17 cellular contexts compared by ENCODE assay signal in genomic region chr9:128399851-128400250, GRCh38. TPM values are rescaled to one million over a fixed set of nuclear protein-coding genes. Genes with fewer than 3 reads are reported as not detected.
DNase-seq lines count a peak whose midpoint lies in the region; ATAC-seq, FAIRE-seq and TF ChIP-seq lines count a peak whose summit lies in the region.
"Had no signal": no experiment of that assay in that cellular context is flagged by ENCODE, and none has a peak within 500 bp of the region (broad histone marks: within the 10 kb centered on the region; RNA-seq: fewer than 3 reads in every experiment).

No MANE protein-coding gene starts in this region.

- no peak overlapping the region for H3K23ac ChIP-seq in H1 (ENCODE audit: insufficient read length)

- peaks cover 2% of the 10 kb centered on the region; the same call in 1 of the 2 replicates for H3K23me2 ChIP-seq in H1 (ENCODE audit: low read depth, low read length)

- H3K27me3 Mint-ChIP-seq in activated CD8-positive, alpha-beta T cell treated with anti-CD3 and anti-CD28 coated beads for 36 hours, result peaks cover 12% of the 10 kb centered on the region

- H2BK20ac ChIP-seq in H1 (ENCODE audit: low read length), result no peak overlapping the region

- no peak for DNase-seq in RWPE2 (ENCODE audit: low spot score)
- DNase-seq in H1 (ENCODE audit: low read depth in 1 of 2, low spot score in 2 of 2), result no peak
- DNase-seq in osteoblast (ENCODE audit: insufficient read length, low spot score, missing footprints), result peak; percentile 76
- no peak for DNase-seq in T-helper 9 cell
- no peak for DNase-seq in activated CD8-positive, alpha-beta T cell treated with anti-CD3 and anti-CD28 coated beads for 36 hours
- DNase-seq in heart right ventricle, result no peak
- DNase-seq in heart left ventricle, result no peak
- DNase-seq: 8988T; CD4-positive, alpha-beta memory T cell; DMS153; DMS79 treated with DMSO at 0.1 percent for 48 hours; GM23248; HCEC 1CT had no signal

- POLR2A ChIA-PET in H1 (lab: Charles Lee; ENCODE audit: partially characterized antibody), result interaction anchor here (1.7 kb wide), 1 partner anchor 10 kb away, joined by 5 read pairs; no protein-coding TSS in a partner anchor
- POLR2A ChIA-PET in activated CD8-positive, alpha-beta T cell treated with anti-CD3 and anti-CD28 coated beads for 36 hours (lab: Charles Lee), result no interaction called here

- H4K91ac ChIP-seq in H1 (replicated peaks; ENCODE audit: insufficient read length, low read length), result no peak overlapping the region

- WGBS in H1 (ENCODE audit: extremely low coverage in 1 of 2, insufficient coverage in 1 of 2, insufficient read length in 1 of 2, insufficient replicate concordance in 2 of 2, low coverage in 1 of 2, low lambda C conversion rate in 2 of 2, missing lambda C conversion rate in 1 of 2), 2 experiments, result 75% methylated on average over 3 of the region's 3 CpGs; no CpG with 5 or more reads in 1 of the 2 experiments
- WGBS in heart right ventricle, 2 donors, result 64 to 75% methylated on average over 3 of the region's 3 CpGs
- 73 to 82% (median 75%) methylated on average over 3 of the region's 3 CpGs for WGBS in heart left ventricle, 4 donors

- no peak for TF ChIP-seq EP300 in H1 (IDR thresholded peaks at IDR 0.05; ENCODE audit: borderline replicate concordance in 1 of 2, low read depth in 2 of 2, low read length in 2 of 2)

- ATAC-seq in RWPE2 (ENCODE audit: low read depth), result peak; percentile 12; the same call in 1 of the 3 replicates
- ATAC-seq in activated CD8-positive, alpha-beta T cell treated with anti-CD3 and anti-CD28 coated beads for 36 hours, result no peak
- no peak for ATAC-seq in heart right ventricle
- ATAC-seq in heart left ventricle, result no peak

- no peak overlapping the region for H3K18ac ChIP-seq in H1 (ENCODE audit: extremely low read depth, low read length)

- no peaks in the 10 kb centered on the region for H3K79me1 ChIP-seq in H1 (ENCODE audit: low read depth, low read length)

- H3K4me2 ChIP-seq in H1 (ENCODE audit: insufficient read depth in 1 of 2, low read depth in 2 of 2, low read length in 2 of 2) (no peak overlapping the region), osteoblast (ENCODE audit: insufficient read depth, low read length) (no peak overlapping the region)
- H3K4me2 ChIP-seq: BLaER1 had no signal

- no peaks in the 10 kb centered on the region for H3K4me1 ChIP-seq in RWPE2 (ENCODE audit: insufficient read depth, poor library complexity, severe bottlenecking)
- peaks cover 0 to 5% (median 3%) of the 10 kb centered on the region in 4 experiments; a peak in 5 of 7 replicates for H3K4me1 ChIP-seq in H1 (replicated peaks in 1 of 4; ENCODE audit: control insufficient read depth in 3 of 4, insufficient read depth in 4 of 4, low read length in 3 of 4)
- H3K4me1 ChIP-seq in osteoblast (ENCODE audit: insufficient read depth, low read length), result no peaks in the 10 kb centered on the region
- H3K4me1 ChIP-seq in heart right ventricle, result peaks cover 0 to 17% (median 12%) of the 10 kb centered on the region in 9 donors
- peaks cover 0 to 13% (median 8%) of the 10 kb centered on the region in 12 donors for H3K4me1 ChIP-seq in heart left ventricle

- peaks cover 16% of the 10 kb centered on the region for H3K27me3 ChIP-seq in RWPE2 (ENCODE audit: insufficient read depth, poor library complexity, severe bottlenecking)
- H3K27me3 ChIP-seq in H1 (replicated peaks in 1 of 4; ENCODE audit: control insufficient read depth in 3 of 4, extremely low read depth in 1 of 4, insufficient read depth in 3 of 4, low read length in 3 of 4), result peaks cover 81 to 98% (median 92%) of the 10 kb centered on the region in 4 experiments
- peaks cover 27% of the 10 kb centered on the region for H3K27me3 ChIP-seq in osteoblast (ENCODE audit: insufficient read depth, low read length)
- H3K27me3 ChIP-seq in heart right ventricle, result peaks cover 0 to 54% (median 6%) of the 10 kb centered on the region in 7 donors
- peaks cover 0 to 43% (median 0%) of the 10 kb centered on the region in 9 donors for H3K27me3 ChIP-seq in heart left ventricle

- H3K27ac ChIP-seq in RWPE2 (ENCODE audit: poor library complexity, severe bottlenecking), result no peak overlapping the region
- H3K27ac ChIP-seq in H1 (ENCODE audit: low read depth, low read length), result no peak overlapping the region
- no peak overlapping the region for H3K27ac ChIP-seq in osteoblast (ENCODE audit: low read depth, low read length)
- no peak overlapping the region for H3K27ac ChIP-seq in heart right ventricle
- no peak overlapping the region for H3K27ac ChIP-seq in heart left ventricle
- H3K27ac ChIP-seq: BLaER1, GM23248 had no signal

- no peaks in the 10 kb centered on the region for H3K36me3 Mint-ChIP-seq in activated CD8-positive, alpha-beta T cell treated with anti-CD3 and anti-CD28 coated beads for 36 hours (ENCODE audit: low read depth)
- H3K36me3 Mint-ChIP-seq: CD14-positive monocyte; CD4-positive, alpha-beta memory T cell had no signal

- CTCF ChIA-PET in H1 (lab: Charles Lee; ENCODE audit: partially characterized antibody), result interaction anchor here (1.0 to 21.9 kb wide), 4 partner anchors 8 to 35 kb away, joined by 3 to 323 read pairs (median 5); partner anchors contain the start of gene URM1
- CTCF ChIA-PET in activated CD8-positive, alpha-beta T cell treated with anti-CD3 and anti-CD28 coated beads for 36 hours (lab: Charles Lee), result interaction anchor here (1.2 kb wide), 1 partner anchor 20 kb away, joined by 3 read pairs; no protein-coding TSS in a partner anchor

- peaks cover 6 to 18% of the 10 kb centered on the region in 2 experiments for H4K20me1 ChIP-seq in H1 (replicated peaks in 1 of 2; ENCODE audit: control insufficient read depth in 1 of 2, insufficient read depth in 2 of 2, low read length in 2 of 2)
- H4K20me1 ChIP-seq in osteoblast (ENCODE audit: insufficient read depth, low read length), result no peaks in the 10 kb centered on the region
- H4K20me1 ChIP-seq: BLaER1 had no signal

- no peak overlapping the region for H3K4ac ChIP-seq in H1 (replicated peaks; ENCODE audit: insufficient read length, low read depth, low read length)

- no peak overlapping the region for H2BK120ac ChIP-seq in H1 (replicated peaks; ENCODE audit: low read depth, low read length)

- TF ChIP-seq CTCF in RWPE2 (IDR thresholded peaks at IDR 0.05; ENCODE audit: poor library complexity, severe bottlenecking) (no peak), H1 (IDR thresholded peaks at IDR 0.05; ENCODE audit: control extremely low read depth in 1 of 3, insufficient read depth in 1 of 3, low read depth in 1 of 3, low read length in 3 of 3) (no peak), osteoblast (IDR thresholded peaks at IDR 0.05; ENCODE audit: extremely low read depth, low read depth, low read length) (no peak), heart right ventricle (IDR thresholded peaks at IDR 0.05) (no peak), heart left ventricle (IDR thresholded peaks at IDR 0.05) (no peak)
- no peak for TF ChIP-seq CTCF in activated CD8-positive, alpha-beta T cell treated with anti-CD3 and anti-CD28 coated beads for 36 hours (IDR thresholded peaks at IDR 0.05)

- H3K4me3 ChIP-seq in RWPE2 (ENCODE audit: severe bottlenecking), result no peak overlapping the region
- no peak overlapping the region for H3K4me3 ChIP-seq in H1 (ENCODE audit: extremely low read depth in 1 of 4, insufficient read depth in 2 of 4, low read depth in 3 of 4, low read length in 4 of 4)
- H3K4me3 ChIP-seq in osteoblast (ENCODE audit: insufficient read depth, low read length), result no peak overlapping the region
- no peak overlapping the region for H3K4me3 ChIP-seq in heart right ventricle
- no peak overlapping the region for H3K4me3 ChIP-seq in heart left ventricle
- H3K4me3 ChIP-seq: BLaER1, GM23248 had no signal

- H3K56ac ChIP-seq in H1 (replicated peaks; ENCODE audit: insufficient read length, low read depth, low read length), result peak overlapping the region; percentile 25

- H3K36me3 ChIP-seq in RWPE2 (ENCODE audit: low read depth) (no peaks in the 10 kb centered on the region), H1 (ENCODE audit: control insufficient read depth in 2 of 4, insufficient read depth in 4 of 4, low read length in 3 of 4) (no peaks in the 10 kb centered on the region), osteoblast (ENCODE audit: insufficient read depth, low read length) (no peaks in the 10 kb centered on the region), heart right ventricle (no peaks in the 10 kb centered on the region), heart left ventricle (no peaks in the 10 kb centered on the region)
- H3K36me3 ChIP-seq: BLaER1 had no signal

- H3K27ac Mint-ChIP-seq in activated CD8-positive, alpha-beta T cell treated with anti-CD3 and anti-CD28 coated beads for 36 hours, result no peak overlapping the region
- H3K27ac Mint-ChIP-seq: CD14-positive monocyte had no signal

- H3K4me3 Mint-ChIP-seq in activated CD8-positive, alpha-beta T cell treated with anti-CD3 and anti-CD28 coated beads for 36 hours, result no peak overlapping the region
- H3K4me3 Mint-ChIP-seq: CD14-positive monocyte; CD4-positive, alpha-beta memory T cell had no signal

- H3K14ac ChIP-seq in H1 (ENCODE audit: insufficient read length), result no peak overlapping the region

- intact Hi-C loops in activated CD8-positive, alpha-beta T cell treated with anti-CD3 and anti-CD28 coated beads for 36 hours (cut with micrococcal nuclease), result no loop called here
- intact Hi-C loops in heart right ventricle (cut with DNase I), result no loop called here
- intact Hi-C loops in heart left ventricle (cut with DNase I), result no loop called here

- no peak for TF ChIP-seq POLR2A in H1 (IDR thresholded peaks at IDR 0.05; ENCODE audit: control extremely low read depth in 1 of 2, low read depth in 2 of 2, low read length in 2 of 2)
- TF ChIP-seq POLR2A in heart left ventricle (IDR thresholded peaks at IDR 0.05), result no peak

- H2BK5ac ChIP-seq in H1 (ENCODE audit: low read depth, low read length), result no peak overlapping the region

- no peak overlapping the region for H3K9ac ChIP-seq in H1 (replicated peaks in 1 of 4; ENCODE audit: extremely low read depth in 1 of 4, low read depth in 3 of 4, low read length in 3 of 4)
- H3K9ac ChIP-seq: BLaER1, GM23248 had no signal

- H3K4me1 Mint-ChIP-seq in activated CD8-positive, alpha-beta T cell treated with anti-CD3 and anti-CD28 coated beads for 36 hours (ENCODE audit: low read depth), result peaks cover 3% of the 10 kb centered on the region

- FAIRE-seq in H1 (lab: Jason Lieb, UNC), result no peak
- FAIRE-seq: GM12891, H54 had no signal

- no peaks in the 10 kb centered on the region for H3K79me2 ChIP-seq in H1 (ENCODE audit: control insufficient read depth in 1 of 2, insufficient read depth in 2 of 2, low read length in 2 of 2)
- H3K79me2 ChIP-seq in osteoblast (ENCODE audit: insufficient read depth, low read length), result no peaks in the 10 kb centered on the region

- no peak overlapping the region for H2BK15ac ChIP-seq in H1 (ENCODE audit: low read length)

- no peak for TF ChIP-seq RAD21 in H1 (IDR thresholded peaks at IDR 0.05 in 1 of 2, conservative IDR thresholded peaks at IDR 0.05 in 1 of 2; ENCODE audit: low read depth in 2 of 2, low read length in 2 of 2)

- H2BK12ac ChIP-seq in H1 (ENCODE audit: low read depth, low read length), result no peak overlapping the region

- no peak overlapping the region for H4K8ac ChIP-seq in H1 (ENCODE audit: extremely low read depth, insufficient read depth, low read length)

- no peaks in the 10 kb centered on the region for H3K9me3 Mint-ChIP-seq in activated CD8-positive, alpha-beta T cell treated with anti-CD3 and anti-CD28 coated beads for 36 hours
- H3K9me3 Mint-ChIP-seq: CD14-positive monocyte; CD4-positive, alpha-beta memory T cell had no signal

- H2AFZ ChIP-seq in H1 (ENCODE audit: low read length) (no peak overlapping the region), osteoblast (ENCODE audit: low read length) (no peak overlapping the region)
- H2AFZ ChIP-seq: GM23248 had no signal

- no peak overlapping the region for H2AK5ac ChIP-seq in H1 (ENCODE audit: low read depth, low read length)

- H3K9me3 ChIP-seq in RWPE2 (ENCODE audit: severe bottlenecking) (no peaks in the 10 kb centered on the region), H1 (ENCODE audit: insufficient read depth in 2 of 2, low read depth in 1 of 2, low read length in 1 of 2) (no peaks in the 10 kb centered on the region), osteoblast (ENCODE audit: low read depth, low read length) (no peaks in the 10 kb centered on the region), heart right ventricle (no peaks in the 10 kb centered on the region), heart left ventricle (no peaks in the 10 kb centered on the region)
- H3K9me3 ChIP-seq: BLaER1 had no signal

- no peak overlapping the region for H4K5ac ChIP-seq in H1 (ENCODE audit: insufficient read length, low read depth, low read length)

RNA-seq across cellular contexts. Expression of gene CERCAM, which starts 20.8 kb away (rescaled TPM):
- total RNA-seq in H1 (2021; fragmentation: NEBNext Ultra II Directional; extraction: Animal tissue kit (Norgen Biotek cat#: 25700)), result 3.1 and 4.0 TPM in 2 replicates
- polyA plus RNA-seq in H1 (2011; rRNA removed) (5.2 and 7.2 TPM in 2 replicates), heart right ventricle (10 to 100 TPM; 10.6 to 11.3 TPM), heart left ventricle (10 to 100 TPM in 1 of 2 donors, 1 to 10 TPM in 1; 5.3 to 10.7 TPM)
- polyA plus RNA-seq in H1 (2011; cell fraction: cytosol; rRNA removed), result 5.2 TPM
- 7.3 TPM for polyA plus RNA-seq in H1 (2011; cell fraction: nucleus; rRNA removed)
- 2.0 to 3.8 TPM (median 3.4 TPM) in 4 replicates for polyA plus RNA-seq in H1 (2012, experiment 1 of 2)
- 3.0 TPM for polyA plus RNA-seq in H1 (2012, experiment 2 of 2)
- polyA plus RNA-seq in H1 (2013, experiment 1 of 2), result 5.4 TPM
- 5.6 TPM for polyA plus RNA-seq in H1 (2013, experiment 2 of 2)
- 2.1 and 4.0 TPM in 2 replicates for polyA minus RNA-seq in H1 (2011; rRNA and poly(A)+ RNA removed)
- polyA minus RNA-seq in H1 (2011; cell fraction: cytosol; rRNA and poly(A)+ RNA removed), result 3.6 TPM
- 3.3 TPM for polyA minus RNA-seq in H1 (2011; cell fraction: nucleus; rRNA and poly(A)+ RNA removed)
- total RNA-seq in osteoblast (186 and 195 TPM in 2 replicates), heart right ventricle (10 to 100 TPM in 5 of 10 donors, 1 to 10 TPM in 5; 3.5 to 30.4 (median 10.0) TPM), heart left ventricle (10 to 100 TPM in 7 of 9 donors, 1 to 10 TPM in 2; 5.9 to 30.0 (median 11.8) TPM)
- 1 to 10 TPM; 3.3 to 3.5 TPM for total RNA-seq in activated CD8-positive, alpha-beta T cell treated with anti-CD3 and anti-CD28 coated beads for 36 hours

RNA-seq across cellular contexts. Expression of gene URM1, which starts 28.7 kb away (rescaled TPM):
- 60.5 and 62.3 TPM in 2 replicates for total RNA-seq in H1 (2021; fragmentation: NEBNext Ultra II Directional; extraction: Animal tissue kit (Norgen Biotek cat#: 25700))
- polyA plus RNA-seq in H1 (2011; rRNA removed) (58.3 and 71.9 TPM in 2 replicates), heart right ventricle (10 to 100 TPM; 18.7 to 75.7 TPM), heart left ventricle (10 to 100 TPM; 30.2 to 85.6 TPM)
- polyA plus RNA-seq in H1 (2011; cell fraction: cytosol; rRNA removed), result 58.0 TPM
- polyA plus RNA-seq in H1 (2011; cell fraction: nucleus; rRNA removed), result 74.2 TPM
- 68.0 to 83.5 TPM (median 73.0 TPM) in 4 replicates for polyA plus RNA-seq in H1 (2012, experiment 1 of 2)
- polyA plus RNA-seq in H1 (2012, experiment 2 of 2), result 109 TPM
- polyA plus RNA-seq in H1 (2013, experiment 1 of 2), result 42.4 TPM
- polyA plus RNA-seq in H1 (2013, experiment 2 of 2), result 41.2 TPM
- polyA minus RNA-seq in H1 (2011; rRNA and poly(A)+ RNA removed), result 36.2 and 46.0 TPM in 2 replicates
- polyA minus RNA-seq in H1 (2011; cell fraction: cytosol; rRNA and poly(A)+ RNA removed), result 21.1 TPM
- 14.4 TPM for polyA minus RNA-seq in H1 (2011; cell fraction: nucleus; rRNA and poly(A)+ RNA removed)
- total RNA-seq in osteoblast (29.2 and 35.1 TPM in 2 replicates), heart right ventricle (10 to 100 TPM; 39.2 to 64.3 (median 51.2) TPM), heart left ventricle (10 to 100 TPM; 34.4 to 55.5 (median 45.4) TPM)
- total RNA-seq in activated CD8-positive, alpha-beta T cell treated with anti-CD3 and anti-CD28 coated beads for 36 hours, result 10 to 100 TPM; 56.3 to 60.2 TPM

RNA-seq across cellular contexts. Expression of gene ODF2, which starts 56.0 kb away (rescaled TPM):
- total RNA-seq in H1 (2021; fragmentation: NEBNext Ultra II Directional; extraction: Animal tissue kit (Norgen Biotek cat#: 25700)), result 17.9 and 19.9 TPM in 2 replicates
- 5.6 and 7.6 TPM in 2 replicates for polyA plus RNA-seq in H1 (2011; rRNA removed)
- 9.0 TPM for polyA plus RNA-seq in H1 (2011; cell fraction: cytosol; rRNA removed)
- 38.7 TPM for polyA plus RNA-seq in H1 (2011; cell fraction: nucleus; rRNA removed)
- 16.2 to 18.4 TPM (median 17.1 TPM) in 4 replicates for polyA plus RNA-seq in H1 (2012, experiment 1 of 2)
- 3.1 TPM for polyA plus RNA-seq in H1 (2012, experiment 2 of 2)
- polyA plus RNA-seq in H1 (2013, experiment 1 of 2), result 16.2 TPM
- polyA plus RNA-seq in H1 (2013, experiment 2 of 2), result 13.5 TPM
- polyA minus RNA-seq in H1 (2011; rRNA and poly(A)+ RNA removed), result 4.0 and 6.1 TPM in 2 replicates
- 4.8 TPM for polyA minus RNA-seq in H1 (2011; cell fraction: cytosol; rRNA and poly(A)+ RNA removed)
- polyA minus RNA-seq in H1 (2011; cell fraction: nucleus; rRNA and poly(A)+ RNA removed), result 7.0 TPM
- 25.9 and 26.4 TPM in 2 replicates for total RNA-seq in osteoblast
- total RNA-seq in activated CD8-positive, alpha-beta T cell treated with anti-CD3 and anti-CD28 coated beads for 36 hours, result 10 to 100 TPM; 79.3 to 83.6 TPM
- 10 to 100 TPM; 10.9 to 17.1 (median 14.8) TPM for total RNA-seq in heart right ventricle
- 10 to 100 TPM; 13.2 to 19.7 TPM for polyA plus RNA-seq in heart right ventricle
- 10 to 100 TPM; 10.9 to 20.9 (median 13.7) TPM for total RNA-seq in heart left ventricle
- 10 to 100 TPM in 1 of 2 donors, 1 to 10 TPM in 1; 8.0 to 25.5 TPM for polyA plus RNA-seq in heart left ventricle

RNA-seq across cellular contexts. Expression of gene SLC27A4, which starts 59.5 kb away (rescaled TPM):
- total RNA-seq in H1 (2021; fragmentation: NEBNext Ultra II Directional; extraction: Animal tissue kit (Norgen Biotek cat#: 25700)), result 20.5 and 21.1 TPM in 2 replicates
- polyA plus RNA-seq in H1 (2011; rRNA removed) (14.9 and 23.1 TPM in 2 replicates), heart right ventricle (10 to 100 TPM; 35.0 to 37.2 TPM), heart left ventricle (10 to 100 TPM; 25.9 to 48.8 TPM)
- 14.8 TPM for polyA plus RNA-seq in H1 (2011; cell fraction: cytosol; rRNA removed)
- 24.5 TPM for polyA plus RNA-seq in H1 (2011; cell fraction: nucleus; rRNA removed)
- 12.1 to 19.7 TPM (median 18.6 TPM) in 4 replicates for polyA plus RNA-seq in H1 (2012, experiment 1 of 2)
- 20.0 TPM for polyA plus RNA-seq in H1 (2012, experiment 2 of 2)
- 19.0 TPM for polyA plus RNA-seq in H1 (2013, experiment 1 of 2)
- 22.2 TPM for polyA plus RNA-seq in H1 (2013, experiment 2 of 2)
- 17.4 and 19.9 TPM in 2 replicates for polyA minus RNA-seq in H1 (2011; rRNA and poly(A)+ RNA removed)
- polyA minus RNA-seq in H1 (2011; cell fraction: cytosol; rRNA and poly(A)+ RNA removed), result 16.5 TPM
- polyA minus RNA-seq in H1 (2011; cell fraction: nucleus; rRNA and poly(A)+ RNA removed), result 10.8 TPM
- total RNA-seq in osteoblast (21.4 and 23.0 TPM in 2 replicates), heart right ventricle (10 to 100 TPM in 9 of 10 donors, 1 to 10 TPM in 1; 10.0 to 26.3 (median 15.5) TPM), heart left ventricle (10 to 100 TPM; 10.7 to 36.1 (median 17.8) TPM)
- 10 to 100 TPM; 10.5 to 11.2 TPM for total RNA-seq in activated CD8-positive, alpha-beta T cell treated with anti-CD3 and anti-CD28 coated beads for 36 hours
